35 cellular contexts compared by ENCODE assay signal in the genomic region with DNA sequence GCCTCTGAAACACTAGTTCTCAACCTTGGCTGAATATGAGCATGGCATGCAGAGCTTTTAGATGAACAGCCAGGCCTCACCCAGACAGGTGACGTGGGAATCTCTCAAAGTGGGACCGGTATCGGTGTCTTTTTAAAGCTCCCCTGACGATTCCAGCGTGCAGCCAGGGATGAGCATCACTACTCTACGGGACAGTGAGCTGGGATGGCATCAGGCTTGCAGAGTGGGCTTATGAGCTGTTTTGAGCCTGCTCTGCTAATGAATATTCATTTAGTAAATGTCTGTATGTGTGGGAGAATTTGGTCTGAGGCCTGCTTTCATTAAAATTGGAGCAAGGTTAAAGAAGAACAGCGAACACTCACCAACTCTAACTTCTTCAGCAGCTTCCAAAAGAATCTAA.
DNase-seq lines count a peak whose midpoint lies in the region; ATAC-seq and TF ChIP-seq lines count a peak whose summit lies in the region.
"Had no signal": no experiment of that assay in that cellular context is flagged by ENCODE, and none has a peak within 500 bp of the region (broad histone marks: within the 10 kb centered on the region; RNA-seq: fewer than 3 reads in every experiment).

No MANE protein-coding gene starts in this region.

- no peaks in the 10 kb centered on the region for H3K27me3 ChIP-seq in esophagus muscularis mucosa
- H3K27me3 ChIP-seq in mesenchymal stem cell (ENCODE audit: control insufficient read depth in 1 of 2, insufficient read depth in 1 of 2, low read length in 2 of 2) = no peaks in the 10 kb centered on the region
- H3K27me3 ChIP-seq: BE2C; BLaER1; BLaER1 treated with 17β-estradiol and CSF1 and Interleukin-3, amounts not matched to agents 10 nM and 100 nM had no signal

- no peak overlapping the region for H2BK15ac ChIP-seq in mesenchymal stem cell (ENCODE audit: low read depth, poor library complexity, severe bottlenecking)

- no peak overlapping the region for H3K14ac ChIP-seq in mesenchymal stem cell (ENCODE audit: low read length in 2 of 2)

- no peak overlapping the region for H3K4me2 ChIP-seq in mesenchymal stem cell (ENCODE audit: low read length, poor library complexity, severe bottlenecking)
- H3K4me2 ChIP-seq: A549; BLaER1; BLaER1 treated with 17β-estradiol and CSF1 and Interleukin-3, amounts not matched to agents 10 nM and 100 nM had no signal

- peaks cover 13% of the 10 kb centered on the region for H3K4me1 Mint-ChIP-seq in neural crest cell
- no peaks in the 10 kb centered on the region for H3K4me1 Mint-ChIP-seq in stimulated activated memory B cell treated with anti-CD40 and anti-IgM and Interleukin-4, amounts not matched to agents 10 μg/mL and 1 μg/mL and 100 μg/mL, for 72 hours
- H3K4me1 Mint-ChIP-seq: B cell; CD14-positive monocyte; CD4-positive, alpha-beta memory T cell; CD4-positive, CD25-positive, alpha-beta regulatory T cell; CD8-positive, alpha-beta memory T cell had no signal

- H3K9me3 ChIP-seq in esophagus muscularis mucosa (no peaks in the 10 kb centered on the region), mesenchymal stem cell (ENCODE audit: control insufficient read depth, low read length) (no peaks in the 10 kb centered on the region)
- H3K9me3 ChIP-seq: A549; BE2C; BLaER1; BLaER1 treated with 17β-estradiol and CSF1 and Interleukin-3, amounts not matched to agents 10 nM and 100 nM; Caco-2 had no signal

- no peak for TF ChIP-seq EP300 in esophagus muscularis mucosa (IDR thresholded peaks at IDR 0.05)

- no peak overlapping the region for H3K4me3 ChIP-seq in esophagus muscularis mucosa
- no peak overlapping the region for H3K4me3 ChIP-seq in mesenchymal stem cell (ENCODE audit: insufficient read depth in 1 of 2, low read depth in 1 of 2, low read length in 2 of 2)
- H3K4me3 ChIP-seq: A549; BLaER1; BLaER1 treated with 17β-estradiol and CSF1 and Interleukin-3, amounts not matched to agents 10 nM and 100 nM had no signal

- H4K8ac ChIP-seq in mesenchymal stem cell (ENCODE audit: low read length) = no peak overlapping the region

- peak overlapping the region; percentile 12 for H4K91ac ChIP-seq in mesenchymal stem cell (ENCODE audit: low read length)

- no peaks in the 10 kb centered on the region for H3K36me3 ChIP-seq in esophagus muscularis mucosa
- no peaks in the 10 kb centered on the region for H3K36me3 ChIP-seq in mesenchymal stem cell (ENCODE audit: control insufficient read depth in 1 of 2, insufficient read depth in 2 of 2, low read depth in 1 of 2, low read length in 2 of 2)
- H3K36me3 ChIP-seq: BE2C; BLaER1; BLaER1 treated with 17β-estradiol and CSF1 and Interleukin-3, amounts not matched to agents 10 nM and 100 nM had no signal

- H3K9me3 Mint-ChIP-seq in neural crest cell = peaks cover 5% of the 10 kb centered on the region
- no peaks in the 10 kb centered on the region for H3K9me3 Mint-ChIP-seq in stimulated activated memory B cell treated with anti-CD40 and anti-IgM and Interleukin-4, amounts not matched to agents 10 μg/mL and 1 μg/mL and 100 μg/mL, for 72 hours
- H3K9me3 Mint-ChIP-seq: CD8-positive, alpha-beta T cell had no signal

- DNase-seq in esophagus muscularis mucosa (ENCODE audit: extremely low spot score) (peak; percentile 81), mesenchymal stem cell (no peak), neural crest cell (ENCODE audit: low read depth, low spot score) (no peak), NCI-H345 treated with DMSO at 0.1 percent for 48 hours (lab: John Stamatoyannopoulos, UW; ENCODE audit: unreplicated experiment) (no peak), SHP77 (lab: John Stamatoyannopoulos, UW) (no peak)
- no peak for DNase-seq in activated CD4-positive, alpha-beta T cell treated with anti-CD3 and anti-CD28 coated beads, Interleukin-2, amount 50 U/mL, for 48 hours
- DNase-seq: 8988T; ACHN; AML-193; BE2C; C1 segment of cervical spinal cord; Caco-2; Calu3; CD4-positive, alpha-beta memory T cell; CD4-positive, alpha-beta T cell; CD4-positive, CD25-positive, alpha-beta regulatory T cell; CD8-positive, alpha-beta memory T cell; CD8-positive, alpha-beta T cell; COR-L47; DMS 273 treated with DMSO at 0.1 percent for 48 hours; DMS153; DMS53; DMS79; DMS79 treated with DMSO at 0.1 percent for 48 hours; DND-41; EL had no signal

- no peak for TF ChIP-seq POLR2A in esophagus muscularis mucosa (IDR thresholded peaks at IDR 0.05; ENCODE audit: low read depth)

- TF ChIP-seq CTCF in esophagus muscularis mucosa (IDR thresholded peaks at IDR 0.05) (no peak), neural crest cell (conservative IDR thresholded peaks at IDR 0.05) (no peak)

- 96% methylated on average over 6 of the region's 7 CpGs for WGBS in esophagus muscularis mucosa
- 97% methylated on average over 6 of the region's 7 CpGs for whole genome bisulfite sequencing in mesenchymal stem cell

- no peaks in the 10 kb centered on the region for H3K36me3 Mint-ChIP-seq in neural crest cell (ENCODE audit: low read depth)
- H3K36me3 Mint-ChIP-seq in stimulated activated memory B cell treated with anti-CD40 and anti-IgM and Interleukin-4, amounts not matched to agents 10 μg/mL and 1 μg/mL and 100 μg/mL, for 72 hours = no peaks in the 10 kb centered on the region
- H3K36me3 Mint-ChIP-seq: CD14-positive monocyte; CD4-positive, alpha-beta memory T cell; CD4-positive, CD25-positive, alpha-beta regulatory T cell; CD8-positive, alpha-beta memory T cell; CD8-positive, alpha-beta T cell had no signal

- no peak overlapping the region for H2BK5ac ChIP-seq in mesenchymal stem cell (ENCODE audit: low read depth, low read length, poor library complexity, severe bottlenecking)

- ATAC-seq in stimulated activated memory B cell treated with anti-CD40 and anti-IgM and Interleukin-4, amounts not matched to agents 10 μg/mL and 1 μg/mL and 100 μg/mL, for 72 hours = peak; percentile 12
- no peak for ATAC-seq in HG03520 (IDR thresholded peaks at IDR 0.05; ENCODE audit: unreplicated experiment)
- ATAC-seq: A549; CD8-positive, alpha-beta T cell had no signal

- no peak overlapping the region for H2BK120ac ChIP-seq in mesenchymal stem cell (ENCODE audit: low read depth, low read length)

- H3K79me1 ChIP-seq in mesenchymal stem cell (replicated peaks; ENCODE audit: low read length, poor library complexity, severe bottlenecking) = no peaks in the 10 kb centered on the region

- H2BK12ac ChIP-seq in mesenchymal stem cell (ENCODE audit: low read length in 2 of 2) = no peak overlapping the region

- intact Hi-C loops in esophagus muscularis mucosa (cut with DNase I) = no loop called here

- H3K4me3 Mint-ChIP-seq in neural crest cell = no peak overlapping the region
- no peak overlapping the region for H3K4me3 Mint-ChIP-seq in stimulated activated memory B cell treated with anti-CD40 and anti-IgM and Interleukin-4, amounts not matched to agents 10 μg/mL and 1 μg/mL and 100 μg/mL, for 72 hours
- H3K4me3 Mint-ChIP-seq: B cell; CD14-positive monocyte; CD4-positive, alpha-beta memory T cell; CD4-positive, alpha-beta T cell; CD4-positive, CD25-positive, alpha-beta regulatory T cell; CD8-positive, alpha-beta memory T cell; CD8-positive, alpha-beta T cell had no signal

- no peak overlapping the region for H2AK5ac ChIP-seq in mesenchymal stem cell (ENCODE audit: low read length, severe bottlenecking)

- no peak overlapping the region for H3K27ac ChIP-seq in esophagus muscularis mucosa (replicated peaks in 1 of 4)
- H3K27ac ChIP-seq in mesenchymal stem cell (ENCODE audit: low read length, poor library complexity, severe bottlenecking) = no peak overlapping the region
- H3K27ac ChIP-seq: 22Rv1; A549; BLaER1; BLaER1 treated with 17β-estradiol and CSF1 and Interleukin-3, amounts not matched to agents 10 nM and 100 nM; C4-2B had no signal

- H3K27ac Mint-ChIP-seq in neural crest cell (ENCODE audit: unreplicated experiment) = peak overlapping the region; percentile 66
- H3K27ac Mint-ChIP-seq in stimulated activated memory B cell treated with anti-CD40 and anti-IgM and Interleukin-4, amounts not matched to agents 10 μg/mL and 1 μg/mL and 100 μg/mL, for 72 hours = no peak overlapping the region
- H3K27ac Mint-ChIP-seq: B cell; CD14-positive monocyte; CD4-positive, alpha-beta T cell; CD4-positive, CD25-positive, alpha-beta regulatory T cell; CD8-positive, alpha-beta T cell had no signal

- H3K23ac ChIP-seq in mesenchymal stem cell (ENCODE audit: low read length in 2 of 2) = no peak overlapping the region

- no peak overlapping the region for H3K9ac ChIP-seq in mesenchymal stem cell (ENCODE audit: low read length)
- H3K9ac ChIP-seq: BLaER1; BLaER1 treated with 17β-estradiol and CSF1 and Interleukin-3, amounts not matched to agents 10 nM and 100 nM had no signal

- no peak overlapping the region for H2AFZ ChIP-seq in mesenchymal stem cell (ENCODE audit: low read depth, low read length)

- H3K4ac ChIP-seq in mesenchymal stem cell (ENCODE audit: low read depth in 1 of 2, low read length in 2 of 2) = no peak overlapping the region

- no peaks in the 10 kb centered on the region for H3K27me3 Mint-ChIP-seq in neural crest cell (ENCODE audit: low read depth)
- peaks cover 10% of the 10 kb centered on the region for H3K27me3 Mint-ChIP-seq in stimulated activated memory B cell treated with anti-CD40 and anti-IgM and Interleukin-4, amounts not matched to agents 10 μg/mL and 1 μg/mL and 100 μg/mL, for 72 hours
- H3K27me3 Mint-ChIP-seq: CD4-positive, alpha-beta memory T cell; CD4-positive, CD25-positive, alpha-beta regulatory T cell; CD8-positive, alpha-beta memory T cell had no signal

- H3K4me1 ChIP-seq in esophagus muscularis mucosa = peaks cover 0 to 5% (median 0%) of the 10 kb centered on the region in 4 donors
- no peaks in the 10 kb centered on the region for H3K4me1 ChIP-seq in mesenchymal stem cell (ENCODE audit: control insufficient read depth, insufficient read depth, low read depth, low read length)
- H3K4me1 ChIP-seq: A549; BE2C; BLaER1; BLaER1 treated with 17β-estradiol and CSF1 and Interleukin-3, amounts not matched to agents 10 nM and 100 nM; Caco-2 had no signal

- no peak overlapping the region for H3K18ac ChIP-seq in mesenchymal stem cell (ENCODE audit: low read depth in 1 of 2, low read length in 2 of 2)
